7 cellular contexts compared by ENCODE assay signal in genomic region chr11:46669606-46670243, GRCh38. TPM values are rescaled to one million over a fixed set of nuclear protein-coding genes. Genes with fewer than 3 reads are reported as not detected.
DNase-seq lines count a peak whose midpoint lies in the region; ATAC-seq lines count a peak whose summit lies in the region.
"Had no signal": no experiment of that assay in that cellular context is flagged by ENCODE, and none has a peak within 500 bp of the region (broad histone marks: within the 10 kb centered on the region; RNA-seq: fewer than 3 reads in every experiment).

No MANE protein-coding gene starts in this region.

- WGBS in mesenchymal stem cell, result 100% methylated on average over 4 of the region's 4 CpGs

- no peaks in the 10 kb centered on the region for H3K9me3 Mint-ChIP-seq in activated CD8-positive, alpha-beta T cell treated with anti-CD3 and anti-CD28 coated beads, Interleukin-2, amount 10 ng/mL, durations not matched to agents 7 days and 5 days (ENCODE audit: insufficient read depth)

- no peak overlapping the region for H3K4ac ChIP-seq in mesenchymal stem cell (ENCODE audit: low read depth in 1 of 2, low read length in 2 of 2)

- peak; percentile 12 to 30 for DNase-seq in NCI-H526 (lab: John Stamatoyannopoulos, UW)
- DNase-seq in NCI-H526 treated with DMSO at 0.1 percent for 48 hours (lab: John Stamatoyannopoulos, UW), result no peak
- no peak for DNase-seq in activated CD8-positive, alpha-beta T cell treated with anti-CD3 and anti-CD28 coated beads, Interleukin-2, amount 10 ng/mL, durations not matched to agents 7 days and 5 days
- DNase-seq in posterior vena cava (ENCODE audit: low spot score), result peak; percentile 74
- DNase-seq in mesenchymal stem cell, result no peak
- DNase-seq: NCI-H510A had no signal

- H3K27me3 ChIP-seq in mesenchymal stem cell (ENCODE audit: control insufficient read depth in 1 of 2, insufficient read depth in 1 of 2, low read length in 2 of 2), result no peaks in the 10 kb centered on the region

- no peak overlapping the region for H3K4me3 Mint-ChIP-seq in activated CD8-positive, alpha-beta T cell treated with anti-CD3 and anti-CD28 coated beads, Interleukin-2, amount 10 ng/mL, durations not matched to agents 7 days and 5 days

- H3K9ac ChIP-seq in mesenchymal stem cell (ENCODE audit: low read length), result no peak overlapping the region

- no peak overlapping the region for H2AFZ ChIP-seq in mesenchymal stem cell (ENCODE audit: low read depth, low read length)

- H3K36me3 Mint-ChIP-seq in activated CD8-positive, alpha-beta T cell treated with anti-CD3 and anti-CD28 coated beads, Interleukin-2, amount 10 ng/mL, durations not matched to agents 7 days and 5 days (ENCODE audit: low read depth), result peaks cover 61% of the 10 kb centered on the region

- H3K27ac ChIP-seq in mesenchymal stem cell (ENCODE audit: low read length, poor library complexity, severe bottlenecking), result no peak overlapping the region

- H3K18ac ChIP-seq in mesenchymal stem cell (ENCODE audit: low read depth in 1 of 2, low read length in 2 of 2), result no peak overlapping the region

- H3K9me3 ChIP-seq in mesenchymal stem cell (ENCODE audit: control insufficient read depth, low read length), result no peaks in the 10 kb centered on the region

- peak overlapping the region; percentile 77 for H3K27ac Mint-ChIP-seq in activated CD8-positive, alpha-beta T cell treated with anti-CD3 and anti-CD28 coated beads, Interleukin-2, amount 10 ng/mL, durations not matched to agents 7 days and 5 days

- no peak overlapping the region for H2BK12ac ChIP-seq in mesenchymal stem cell (ENCODE audit: low read length in 2 of 2)

- no peak overlapping the region for H3K23ac ChIP-seq in mesenchymal stem cell (ENCODE audit: low read length in 2 of 2)

- H2BK120ac ChIP-seq in mesenchymal stem cell (ENCODE audit: low read depth, low read length), result no peak overlapping the region

- no peak overlapping the region for H3K4me2 ChIP-seq in mesenchymal stem cell (ENCODE audit: low read length, poor library complexity, severe bottlenecking)

- H3K4me3 ChIP-seq in mesenchymal stem cell (ENCODE audit: insufficient read depth in 1 of 2, low read depth in 1 of 2, low read length in 2 of 2), result no peak overlapping the region

- no peak overlapping the region for H4K91ac ChIP-seq in mesenchymal stem cell (ENCODE audit: low read length)

- H3K4me1 ChIP-seq in mesenchymal stem cell (ENCODE audit: control insufficient read depth, insufficient read depth, low read depth, low read length), result peaks cover 5% of the 10 kb centered on the region

- H2AK5ac ChIP-seq in mesenchymal stem cell (ENCODE audit: low read length, severe bottlenecking), result no peak overlapping the region

- no peaks in the 10 kb centered on the region for H3K27me3 Mint-ChIP-seq in activated CD8-positive, alpha-beta T cell treated with anti-CD3 and anti-CD28 coated beads, Interleukin-2, amount 10 ng/mL, durations not matched to agents 7 days and 5 days (ENCODE audit: low read depth)

- peaks cover 77 to 89% of the 10 kb centered on the region in 2 experiments for H3K36me3 ChIP-seq in mesenchymal stem cell (ENCODE audit: control insufficient read depth in 1 of 2, insufficient read depth in 2 of 2, low read depth in 1 of 2, low read length in 2 of 2)

- H3K79me1 ChIP-seq in mesenchymal stem cell (replicated peaks; ENCODE audit: low read length, poor library complexity, severe bottlenecking), result peaks cover 1% of the 10 kb centered on the region

- intact Hi-C loops in posterior vena cava (cut with DNase I), result no loop called here

- H3K4me1 Mint-ChIP-seq in activated CD8-positive, alpha-beta T cell treated with anti-CD3 and anti-CD28 coated beads, Interleukin-2, amount 10 ng/mL, durations not matched to agents 7 days and 5 days (ENCODE audit: low read depth), result peaks cover 50% of the 10 kb centered on the region

- no peak overlapping the region for H2BK15ac ChIP-seq in mesenchymal stem cell (ENCODE audit: low read depth, poor library complexity, severe bottlenecking)

- H4K8ac ChIP-seq in mesenchymal stem cell (ENCODE audit: low read length), result no peak overlapping the region

- no peak for ATAC-seq in activated CD8-positive, alpha-beta T cell treated with anti-CD3 and anti-CD28 coated beads, Interleukin-2, amount 10 ng/mL, durations not matched to agents 7 days and 5 days
- no peak for ATAC-seq in HG03175 (IDR thresholded peaks at IDR 0.05; ENCODE audit: unreplicated experiment)

- CTCF ChIA-PET in activated CD8-positive, alpha-beta T cell treated with anti-CD3 and anti-CD28 coated beads, Interleukin-2, amount 10 ng/mL, durations not matched to agents 7 days and 5 days (lab: Charles Lee), result interaction anchor here (0.8 to 3.0 kb wide), 6 partner anchors 13 to 31 kb away, joined by 3 to 22 read pairs (median 4); partner anchors contain the start of genes ARHGAP1 and ZNF408

- no peak overlapping the region for H2BK5ac ChIP-seq in mesenchymal stem cell (ENCODE audit: low read depth, low read length, poor library complexity, severe bottlenecking)

- POLR2A ChIA-PET in activated CD8-positive, alpha-beta T cell treated with anti-CD3 and anti-CD28 coated beads, Interleukin-2, amount 10 ng/mL, durations not matched to agents 7 days and 5 days (lab: Charles Lee), result interaction anchor here (2.1 kb wide), 1 partner anchor 31 kb away, joined by 4 read pairs; the partner anchor contains the start of genes ARHGAP1 and ZNF408

- no peak overlapping the region for H3K14ac ChIP-seq in mesenchymal stem cell (ENCODE audit: low read length in 2 of 2)

RNA-seq across cellular contexts. Expression of gene ARHGAP1, which starts 30.7 kb away (rescaled TPM):
- 10 to 100 TPM; 69.1 to 71.3 TPM for total RNA-seq in activated CD8-positive, alpha-beta T cell treated with anti-CD3 and anti-CD28 coated beads, Interleukin-2, amount 10 ng/mL, durations not matched to agents 7 days and 5 days
- 100 to 1,000 TPM; 265 to 283 TPM for total RNA-seq in posterior vena cava
- polyA plus RNA-seq in mesenchymal stem cell (2013, experiment 1 of 2), result 92.7 TPM
- 87.5 TPM for polyA plus RNA-seq in mesenchymal stem cell (2013, experiment 2 of 2)

RNA-seq across cellular contexts. Expression of gene ZNF408, which starts 31.1 kb away (rescaled TPM):
- 10 to 100 TPM; 15.8 to 16.1 TPM for total RNA-seq in activated CD8-positive, alpha-beta T cell treated with anti-CD3 and anti-CD28 coated beads, Interleukin-2, amount 10 ng/mL, durations not matched to agents 7 days and 5 days
- total RNA-seq in posterior vena cava, result 1 to 10 TPM; 5.4 to 5.7 TPM
- polyA plus RNA-seq in mesenchymal stem cell (2013, experiment 1 of 2), result 5.9 TPM
- polyA plus RNA-seq in mesenchymal stem cell (2013, experiment 2 of 2), result 5.5 TPM

RNA-seq across cellular contexts. Expression of gene F2, which starts 49.3 kb away (rescaled TPM):
- under 1 TPM in 1 of 2 experiments, not detected in 1; 0.16 TPM for total RNA-seq in activated CD8-positive, alpha-beta T cell treated with anti-CD3 and anti-CD28 coated beads, Interleukin-2, amount 10 ng/mL, durations not matched to agents 7 days and 5 days
- not detected for total RNA-seq in posterior vena cava
- not detected for polyA plus RNA-seq in mesenchymal stem cell (2013, experiment 1 of 2)
- polyA plus RNA-seq in mesenchymal stem cell (2013, experiment 2 of 2), result not detected

RNA-seq across cellular contexts. Expression of gene ATG13, which starts 52.4 kb away (rescaled TPM):
- 10 to 100 TPM; 57.8 to 58.4 TPM for total RNA-seq in activated CD8-positive, alpha-beta T cell treated with anti-CD3 and anti-CD28 coated beads, Interleukin-2, amount 10 ng/mL, durations not matched to agents 7 days and 5 days
- 10 to 100 TPM; 40.8 to 52.9 TPM for total RNA-seq in posterior vena cava
- 51.4 TPM for polyA plus RNA-seq in mesenchymal stem cell (2013, experiment 1 of 2)
- 54.7 TPM for polyA plus RNA-seq in mesenchymal stem cell (2013, experiment 2 of 2)

RNA-seq across cellular contexts. Expression of gene HARBI1, which starts 52.7 kb away (rescaled TPM):
- total RNA-seq in activated CD8-positive, alpha-beta T cell treated with anti-CD3 and anti-CD28 coated beads, Interleukin-2, amount 10 ng/mL, durations not matched to agents 7 days and 5 days, result 1 to 10 TPM; 5.0 to 6.7 TPM
- total RNA-seq in posterior vena cava, result 1 to 10 TPM; 3.5 to 3.9 TPM
- 3.6 TPM for polyA plus RNA-seq in mesenchymal stem cell (2013, experiment 1 of 2)
- 3.3 TPM for polyA plus RNA-seq in mesenchymal stem cell (2013, experiment 2 of 2)

Comparison
In these comparisons a context has a peak if more than half of its experiments do, and no peak if none do; other contexts are left out.
1. DNase-seq: peak in NCI-H526 (2 of 2) and posterior vena cava (single experiment); none in NCI-H526 treated with DMSO at 0.1 percent for 48 hours (single experiment), activated CD8-positive, alpha-beta T cell treated with anti-CD3 and anti-CD28 coated beads, Interleukin-2, amount 10 ng/mL, durations not matched to agents 7 days and 5 days (single experiment) and mesenchymal stem cell (single experiment).